ENCODE assay signal across 8 cellular contexts in genomic region chr2:169480079-169480465, GRCh38. TPM values are rescaled to one million over a fixed set of nuclear protein-coding genes. Genes with fewer than 3 reads are reported as not detected.
A peak's percentile ranks its signal among the peaks of the same experiment; 100 is the strongest.
DNase-seq lines count a peak whose midpoint lies in the region; ATAC-seq, FAIRE-seq and TF ChIP-seq lines count a peak whose summit lies in the region.

No MANE protein-coding gene starts in this region.

- CTCF ChIA-PET in activated naive CD4-positive, alpha-beta T cell treated with anti-CD3 and anti-CD28 coated beads for 36 hours (lab: Charles Lee) = interaction anchor here (0.8 to 2.8 kb wide), 6 partner anchors 8 to 353 kb away, joined by 3 to 9 read pairs (median 4); no protein-coding TSS in a partner anchor

- TF ChIP-seq CTCF in kidney (IDR thresholded peaks at IDR 0.05; ENCODE audit: borderline replicate concordance, extremely low read depth, insufficient read depth) (no peak), transverse colon (IDR thresholded peaks at IDR 0.05) (no peak)

- in situ Hi-C loops in transverse colon (cut with MboI; ENCODE audit: low pct_ligation_motif_present in 1 of 4, low pct_unique_long_range_greater_than_20kb in 1 of 4, low sequenced_read_pairs in 3 of 4) = no loop called here

- TF ChIP-seq POLR2A in transverse colon (IDR thresholded peaks at IDR 0.05) = no peak

- no peaks in the 10 kb centered on the region for H3K9me3 Mint-ChIP-seq in activated naive CD4-positive, alpha-beta T cell treated with anti-CD3 and anti-CD28 coated beads for 36 hours
- H3K9me3 Mint-ChIP-seq in activated naive CD4-positive, alpha-beta T cell treated with anti-CD3 and anti-CD28 coated beads, Interleukin-2, amount 50 U/mL, for 72 hours = no peaks in the 10 kb centered on the region

- peak overlapping the region; percentile 91 for H3K4me3 Mint-ChIP-seq in activated naive CD4-positive, alpha-beta T cell treated with anti-CD3 and anti-CD28 coated beads for 36 hours

- no peak overlapping the region for H3K27ac Mint-ChIP-seq in activated naive CD4-positive, alpha-beta T cell treated with anti-CD3 and anti-CD28 coated beads for 36 hours
- H3K27ac Mint-ChIP-seq in activated naive CD4-positive, alpha-beta T cell treated with anti-CD3 and anti-CD28 coated beads, Interleukin-2, amount 50 U/mL, for 72 hours = peak overlapping the region; percentile 84 to 87

- H3K4me3 ChIP-seq in kidney (ENCODE audit: low read length in 2 of 2) (peak overlapping the region; percentile 67 to 88), transverse colon (peak overlapping the region; percentile 45 to 69 (median 61))

- no peaks in the 10 kb centered on the region for H3K27me3 Mint-ChIP-seq in activated naive CD4-positive, alpha-beta T cell treated with anti-CD3 and anti-CD28 coated beads for 36 hours (ENCODE audit: low read depth)

- no peak for DNase-seq in activated naive CD4-positive, alpha-beta T cell treated with anti-CD3 and anti-CD28 coated beads for 36 hours
- DNase-seq in activated naive CD4-positive, alpha-beta T cell (lab: John Stamatoyannopoulos, UW) = no peak
- no peak for DNase-seq in activated naive CD4-positive, alpha-beta T cell treated with anti-CD3 and anti-CD28 coated beads, Interleukin-2, amount 50 U/mL, for 72 hours (ENCODE audit: low spot score in 2 of 2)
- DNase-seq in kidney (no peak), transverse colon (no peak), cerebellum (ENCODE audit: low spot score) (no peak)

- H3K4me1 Mint-ChIP-seq in activated naive CD4-positive, alpha-beta T cell treated with anti-CD3 and anti-CD28 coated beads for 36 hours (ENCODE audit: low read depth) = peaks cover 10% of the 10 kb centered on the region

- H3K4me1 ChIP-seq in kidney (ENCODE audit: control insufficient read depth in 1 of 2, insufficient read depth in 1 of 2, low read depth in 1 of 2, low read length in 2 of 2) (peaks cover 0 to 2% of the 10 kb centered on the region in 2 donors), transverse colon (peaks cover 0 to 11% (median 6%) of the 10 kb centered on the region in 4 donors)

- H3K27ac ChIP-seq in kidney (ENCODE audit: low read depth in 2 of 2, low read length in 2 of 2) (no peak overlapping the region), transverse colon (peak overlapping the region; percentile 60 to 82 (median 72))

- intact Hi-C loops in activated naive CD4-positive, alpha-beta T cell treated with anti-CD3 and anti-CD28 coated beads for 36 hours (cut with micrococcal nuclease) = no loop called here
- intact Hi-C loops in kidney (cut with DNase I) = no loop called here
- intact Hi-C loops in transverse colon (cut with DNase I; ENCODE audit: low total_unique reads) = no loop called here

- FAIRE-seq in kidney (lab: Jason Lieb, UNC) = no peak

- H3K27me3 ChIP-seq in transverse colon = no peaks in the 10 kb centered on the region

- no peaks in the 10 kb centered on the region for H3K36me3 Mint-ChIP-seq in activated naive CD4-positive, alpha-beta T cell treated with anti-CD3 and anti-CD28 coated beads for 36 hours (ENCODE audit: low read depth)
- H3K36me3 Mint-ChIP-seq in activated naive CD4-positive, alpha-beta T cell treated with anti-CD3 and anti-CD28 coated beads, Interleukin-2, amount 50 U/mL, for 72 hours = no peaks in the 10 kb centered on the region

- H3K36me3 ChIP-seq in kidney (ENCODE audit: control insufficient read depth in 1 of 2, insufficient read depth in 2 of 2, low read length in 2 of 2) (peaks cover 4 to 8% of the 10 kb centered on the region in 2 donors), transverse colon (no peaks in the 10 kb centered on the region)

- H3K9ac ChIP-seq in kidney (ENCODE audit: low read length in 2 of 2) = peak overlapping the region; percentile 57 to 88

- no peaks in the 10 kb centered on the region for H3K9me3 ChIP-seq in kidney (ENCODE audit: control insufficient read depth in 1 of 2, low read length in 2 of 2)
- no peaks in the 10 kb centered on the region for H3K9me3 ChIP-seq in transverse colon

- ATAC-seq in activated naive CD4-positive, alpha-beta T cell treated with anti-CD3 and anti-CD28 coated beads, Interleukin-2, amount 50 U/mL, for 72 hours = no peak
- ATAC-seq in HG03342 (IDR thresholded peaks at IDR 0.05; ENCODE audit: unreplicated experiment) = no peak
- ATAC-seq in GM21576 (IDR thresholded peaks at IDR 0.05; ENCODE audit: unreplicated experiment) = no peak

- 38 to 56% methylated on average over 7 to 9 of the region's 9 CpGs for WGBS in transverse colon (ENCODE audit: low coverage in 1 of 2), 2 donors

- no peak for TF ChIP-seq EP300 in transverse colon (IDR thresholded peaks at IDR 0.05; ENCODE audit: low read depth)

RNA-seq across cellular contexts. Expression of gene BBS5, which starts 0.8 kb away (rescaled TPM):
- total RNA-seq in activated naive CD4-positive, alpha-beta T cell treated with anti-CD3 and anti-CD28 coated beads for 36 hours = 1 to 10 TPM; 2.1 to 2.2 TPM
- total RNA-seq in activated naive CD4-positive, alpha-beta T cell treated with anti-CD3 and anti-CD28 coated beads, Interleukin-2, amount 50 U/mL, for 72 hours = 1 to 10 TPM; 2.0 to 3.5 TPM
- total RNA-seq in kidney (13.5 TPM), transverse colon (10 to 100 TPM in 1 of 4 donors, 1 to 10 TPM in 3; 1.6 to 12.3 (median 3.2) TPM), cerebellum (17.1 TPM)
- 9.1 TPM for polyA plus RNA-seq in kidney (ENCODE audit: insufficient read depth, low read depth, low replicate concordance)

RNA-seq across cellular contexts. Expression of gene KLHL41, which starts 29.4 kb away (rescaled TPM):
- not detected for total RNA-seq in activated naive CD4-positive, alpha-beta T cell treated with anti-CD3 and anti-CD28 coated beads for 36 hours
- not detected for total RNA-seq in activated naive CD4-positive, alpha-beta T cell treated with anti-CD3 and anti-CD28 coated beads, Interleukin-2, amount 50 U/mL, for 72 hours
- 1.8 TPM for total RNA-seq in kidney
- 0.71 TPM for polyA plus RNA-seq in kidney (ENCODE audit: insufficient read depth, low read depth, low replicate concordance)
- 1 to 10 TPM in 2 of 4 donors, not detected in 2; 1.1 to 3.4 TPM for total RNA-seq in transverse colon
- total RNA-seq in cerebellum = 2.6 TPM

Comparison
In these comparisons a context has a peak if more than half of its experiments do, and no peak if none do; other contexts are left out.
1. H3K27ac ChIP-seq: peak in transverse colon (4 of 4); none in kidney (0 of 2).